In the genomic region with DNA sequence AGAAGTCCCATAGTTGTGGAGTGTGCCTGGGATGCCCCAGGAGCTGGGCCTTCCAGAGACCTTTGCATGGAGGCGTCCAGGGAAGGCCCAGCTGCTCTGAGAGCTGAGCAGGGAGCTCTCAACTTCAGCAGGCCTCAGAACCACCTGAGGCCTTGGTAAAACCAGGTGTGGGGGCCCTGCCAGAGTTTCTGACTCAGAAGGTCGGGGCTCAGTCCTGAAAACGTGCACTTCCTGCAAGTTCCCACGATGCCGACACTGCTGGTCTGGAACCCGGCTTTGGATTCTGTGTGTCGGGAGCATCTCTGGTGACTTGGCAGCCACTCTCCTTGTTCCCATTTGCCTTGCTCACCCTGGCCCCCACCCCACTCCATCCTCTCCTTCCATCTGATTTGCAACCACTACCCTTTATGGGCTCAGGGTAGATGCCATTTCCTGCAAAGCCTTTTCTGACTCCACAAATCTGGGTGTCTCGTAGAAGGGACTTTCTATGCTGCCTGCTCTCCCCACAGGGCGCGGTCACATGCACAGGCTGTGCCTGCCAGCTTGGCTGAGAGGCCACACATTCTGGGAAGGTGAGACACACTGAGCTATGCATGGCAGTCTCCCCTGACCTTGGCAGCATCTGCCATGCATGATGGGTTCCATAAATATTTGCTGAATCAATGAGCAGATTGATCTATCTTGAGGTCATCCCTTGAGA, we compare ENCODE assay signal across 1 cellular context.
TF ChIP-seq lines count a peak whose summit lies in the region.

No MANE protein-coding gene starts in this region.

TF ChIP-seq in SK-N-SH, 30 proteins besides CTCF, POLR2A, EP300 and RAD21:
- TF ChIP-seq MEF2A (IDR thresholded peaks at IDR 0.05; ENCODE audit: borderline replicate concordance, low read depth) (no peak), JUND (IDR thresholded peaks at IDR 0.05) (peak; percentile 3; the same call in 1 of the 2 replicates)
